In the genomic region with DNA sequence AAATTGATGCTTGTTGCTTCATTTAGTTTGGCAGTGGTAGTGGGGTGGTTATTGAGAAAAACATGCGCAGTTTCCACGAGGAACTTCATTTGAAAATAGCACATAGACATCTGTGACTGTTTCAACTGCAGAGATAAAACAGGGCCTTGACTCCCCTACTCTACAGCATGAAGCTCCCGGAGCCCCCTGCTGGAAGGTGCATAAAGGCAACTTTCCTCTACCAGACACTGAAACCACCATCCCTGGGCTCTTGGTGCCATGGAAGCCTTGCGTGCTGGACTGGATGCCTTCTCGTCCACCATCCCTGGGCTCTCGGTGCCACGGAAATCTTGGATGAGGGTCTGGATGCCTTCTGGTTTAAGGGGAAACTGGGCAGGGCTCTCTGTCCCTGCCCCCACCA, we compare ENCODE assay signal across 9 cellular contexts.
DNase-seq lines count a peak whose midpoint lies in the region; ATAC-seq, FAIRE-seq and TF ChIP-seq lines count a peak whose summit lies in the region.
"Had no signal": no experiment of that assay in that cellular context is flagged by ENCODE, and none has a peak within 500 bp of the region (broad histone marks: within the 10 kb centered on the region; RNA-seq: fewer than 3 reads in every experiment).

No MANE protein-coding gene starts in this region.

- DNase-seq in D721Med (ENCODE audit: insufficient read length, low spot score) (no peak), fibroblast of gingiva (ENCODE audit: low read depth) (peak; percentile 20), NCI-H187 treated with DMSO at 0.1 percent for 48 hours (lab: John Stamatoyannopoulos, UW) (no peak)
- DNase-seq in Jurkat, Clone E6-1 (ENCODE audit: low read depth, low spot score) = peak; percentile 71
- peak; percentile 70 for DNase-seq in activated CD4-positive, alpha-beta T cell treated with anti-CD3 and anti-CD28 coated beads, Interleukin-2, amount 50 U/mL, for 1 hour
- peak; percentile 15 to 22 for DNase-seq in stimulated activated CD4-positive, alpha-beta T cell treated with anti-CD3 and anti-CD28 coated beads, Interleukin-15, amount 100 ng/mL, for 1 hour (ENCODE audit: low read depth in 1 of 2, low spot score in 1 of 2)

- peak; percentile 41 for TF ChIP-seq CTCF in D721Med (IDR thresholded peaks at IDR 0.05; ENCODE audit: insufficient read depth, missing control alignments)

- no peak overlapping the region for H3K4me3 ChIP-seq in Jurkat, Clone E6-1 (ENCODE audit: low read length)
- H3K4me3 ChIP-seq: SK-N-MC had no signal

- ATAC-seq in HG02763 (IDR thresholded peaks at IDR 0.05; ENCODE audit: unreplicated experiment) (no peak), GM18909 (IDR thresholded peaks at IDR 0.05; ENCODE audit: poor library complexity, unreplicated experiment) (no peak)

- no peak for FAIRE-seq in D721Med (lab: Jason Lieb, UNC)

Comparison
In these comparisons a context has a peak if more than half of its experiments do, and no peak if none do; other contexts are left out.
1. DNase-seq: peak in Jurkat, Clone E6-1 (single experiment), activated CD4-positive, alpha-beta T cell treated with anti-CD3 and anti-CD28 coated beads, Interleukin-2, amount 50 U/mL, for 1 hour (single experiment), fibroblast of gingiva (single experiment) and stimulated activated CD4-positive, alpha-beta T cell treated with anti-CD3 and anti-CD28 coated beads, Interleukin-15, amount 100 ng/mL, for 1 hour (2 of 2); none in D721Med (single experiment) and NCI-H187 treated with DMSO at 0.1 percent for 48 hours (single experiment).